Comparison of ENCODE assay signal across 13 cellular contexts in genomic region chr10:114537791-114538543, GRCh38.
DNase-seq lines count a peak whose midpoint lies in the region; ATAC-seq, FAIRE-seq and TF ChIP-seq lines count a peak whose summit lies in the region.
"Had no signal": no experiment of that assay in that cellular context is flagged by ENCODE, and none has a peak within 500 bp of the region (broad histone marks: within the 10 kb centered on the region; RNA-seq: fewer than 3 reads in every experiment).

No MANE protein-coding gene starts in this region.

- H3K4me3 Mint-ChIP-seq in T-helper 2 cell treated with Interferon-gamma antibody and Interleukin-4, amounts not matched to agents 5 μg/mL and 100 μg/mL, for 36 hours: peak overlapping the region; percentile 65
- peak overlapping the region; percentile 49 for H3K4me3 Mint-ChIP-seq in activated naive CD8-positive, alpha-beta T cell treated with anti-CD3 and anti-CD28 coated beads, Interleukin-2, amount 50 U/mL, for 24 hours
- H3K4me3 Mint-ChIP-seq in naive thymus-derived CD8-positive, alpha-beta T cell: peak overlapping the region; percentile 43 to 82 (median 78)

- H3K27ac Mint-ChIP-seq in T-helper 2 cell treated with Interferon-gamma antibody and Interleukin-4, amounts not matched to agents 5 μg/mL and 100 μg/mL, for 36 hours: peak overlapping the region; percentile 100
- H3K27ac Mint-ChIP-seq in activated naive CD8-positive, alpha-beta T cell treated with anti-CD3 and anti-CD28 coated beads, Interleukin-2, amount 50 U/mL, for 24 hours: peak overlapping the region; percentile 83
- peak overlapping the region; percentile 83 to 100 (median 99) for H3K27ac Mint-ChIP-seq in naive thymus-derived CD8-positive, alpha-beta T cell

- POLR2A ChIA-PET in naive thymus-derived CD8-positive, alpha-beta T cell (lab: Charles Lee): interaction anchor here (18.4 kb wide), 1 partner anchor 14 kb away, joined by 654 read pairs; no protein-coding TSS in a partner anchor

- H3K36me3 ChIP-seq in HUES48 (ENCODE audit: control insufficient read depth, insufficient read depth, low read length): no peaks in the 10 kb centered on the region
- no peaks in the 10 kb centered on the region for H3K36me3 ChIP-seq in pancreas

- no peaks in the 10 kb centered on the region for H3K9me3 Mint-ChIP-seq in T-helper 2 cell treated with Interferon-gamma antibody and Interleukin-4, amounts not matched to agents 5 μg/mL and 100 μg/mL, for 36 hours
- H3K9me3 Mint-ChIP-seq in activated naive CD8-positive, alpha-beta T cell treated with anti-CD3 and anti-CD28 coated beads, Interleukin-2, amount 50 U/mL, for 24 hours: no peaks in the 10 kb centered on the region
- peaks cover 0 to 4% (median 0%) of the 10 kb centered on the region in 9 donors for H3K9me3 Mint-ChIP-seq in naive thymus-derived CD8-positive, alpha-beta T cell

- no peak for ATAC-seq in activated naive CD8-positive, alpha-beta T cell treated with anti-CD3 and anti-CD28 coated beads, Interleukin-2, amount 50 U/mL, for 24 hours
- no peak for ATAC-seq in naive thymus-derived CD8-positive, alpha-beta T cell
- ATAC-seq in pancreas: no peak

- H3K9ac ChIP-seq in HUES48 (ENCODE audit: low read depth, low read length): no peak overlapping the region

- peaks cover 6% of the 10 kb centered on the region for H3K27me3 ChIP-seq in HUES48 (ENCODE audit: control insufficient read depth, insufficient read depth, low read length)
- H3K27me3 ChIP-seq in pancreas: no peaks in the 10 kb centered on the region

- H3K36me3 Mint-ChIP-seq in T-helper 2 cell treated with Interferon-gamma antibody and Interleukin-4, amounts not matched to agents 5 μg/mL and 100 μg/mL, for 36 hours (ENCODE audit: low read depth): peaks cover 2% of the 10 kb centered on the region
- no peaks in the 10 kb centered on the region for H3K36me3 Mint-ChIP-seq in activated naive CD8-positive, alpha-beta T cell treated with anti-CD3 and anti-CD28 coated beads, Interleukin-2, amount 50 U/mL, for 24 hours (ENCODE audit: low read depth)
- no peaks in the 10 kb centered on the region for H3K36me3 Mint-ChIP-seq in naive thymus-derived CD8-positive, alpha-beta T cell

- 0 out of 2 replicates have a peak overlapping the region, but pooled peaks have one; percentile 1 for H3K4me3 ChIP-seq in HUES48 (ENCODE audit: low read depth, low read length)
- H3K4me3 ChIP-seq in pancreas: no peak overlapping the region

- 60 to 64% methylated on average over 5 of the region's 5 CpGs for WGBS in pancreas, 2 donors

- no peaks in the 10 kb centered on the region for H3K27me3 Mint-ChIP-seq in T-helper 2 cell treated with Interferon-gamma antibody and Interleukin-4, amounts not matched to agents 5 μg/mL and 100 μg/mL, for 36 hours (ENCODE audit: low read depth)
- no peaks in the 10 kb centered on the region for H3K27me3 Mint-ChIP-seq in activated naive CD8-positive, alpha-beta T cell treated with anti-CD3 and anti-CD28 coated beads, Interleukin-2, amount 50 U/mL, for 24 hours
- no peaks in the 10 kb centered on the region for H3K27me3 Mint-ChIP-seq in naive thymus-derived CD8-positive, alpha-beta T cell

- H3K9me3 ChIP-seq in HUES48 (ENCODE audit: control insufficient read depth, insufficient read depth, low read length) (no peaks in the 10 kb centered on the region), pancreas (no peaks in the 10 kb centered on the region)

- no peak for DNase-seq in T-helper 2 cell treated with Interferon-gamma antibody and Interleukin-4, amounts not matched to agents 5 μg/mL and 100 μg/mL, for 36 hours (ENCODE audit: low spot score)
- DNase-seq in T-helper 2 cell (no peak), ecto neural progenitor cell (ENCODE audit: low spot score) (no peak), kidney glomerular epithelial cell (lab: John Stamatoyannopoulos, UW) (no peak), pancreas (no peak)
- DNase-seq in activated naive CD8-positive, alpha-beta T cell treated with anti-CD3 and anti-CD28 coated beads, Interleukin-2, amount 50 U/mL, for 24 hours: no peak
- no peak for DNase-seq in naive thymus-derived CD8-positive, alpha-beta T cell
- DNase-seq: 8988T, DMS53, NCI-H1436, NCI-H82 had no signal

- TF ChIP-seq CTCF in pancreas (IDR thresholded peaks at IDR 0.05): no peak

- peak overlapping the region; percentile 43 for H3K27ac ChIP-seq in HUES48 (ENCODE audit: low read depth, low read length)
- peak overlapping the region in 1 of 4 donors; percentile 4 for H3K27ac ChIP-seq in pancreas
- H3K27ac ChIP-seq: epithelial cell of prostate had no signal

- H3K4me1 Mint-ChIP-seq in T-helper 2 cell treated with Interferon-gamma antibody and Interleukin-4, amounts not matched to agents 5 μg/mL and 100 μg/mL, for 36 hours (ENCODE audit: low read depth): peaks cover 60% of the 10 kb centered on the region
- peaks cover 58% of the 10 kb centered on the region for H3K4me1 Mint-ChIP-seq in activated naive CD8-positive, alpha-beta T cell treated with anti-CD3 and anti-CD28 coated beads, Interleukin-2, amount 50 U/mL, for 24 hours
- peaks cover 23 to 76% (median 59%) of the 10 kb centered on the region in 4 donors for H3K4me1 Mint-ChIP-seq in naive thymus-derived CD8-positive, alpha-beta T cell

- peaks cover 24% of the 10 kb centered on the region for H3K4me1 ChIP-seq in HUES48 (ENCODE audit: control insufficient read depth, insufficient read depth, low read length)
- H3K4me1 ChIP-seq in pancreas: no peaks in the 10 kb centered on the region

- intact Hi-C loops in pancreas (cut with DNase I): no loop called here

- no peak for FAIRE-seq in pancreas (lab: Jason Lieb, UNC)
